ENCODE assay signal across 19 cellular contexts in genomic region chr6:69735029-69735428, GRCh38.
DNase-seq lines count a peak whose midpoint lies in the region; FAIRE-seq and TF ChIP-seq lines count a peak whose summit lies in the region.
"Had no signal": no experiment of that assay in that cellular context is flagged by ENCODE, and none has a peak within 500 bp of the region (broad histone marks: within the 10 kb centered on the region; RNA-seq: fewer than 3 reads in every experiment).

No MANE protein-coding gene starts in this region.

- no peaks in the 10 kb centered on the region for H3K9me3 ChIP-seq in GM23248 (ENCODE audit: low read depth)
- no peaks in the 10 kb centered on the region for H3K9me3 ChIP-seq in neural progenitor cell (ENCODE audit: low read depth)
- H3K9me3 ChIP-seq: BE2C had no signal

- H3K4me2 ChIP-seq in GM23248 (ENCODE audit: unreplicated experiment) (no peak overlapping the region), neural progenitor cell (no peak overlapping the region)

- no peaks in the 10 kb centered on the region for H3K27me3 Mint-ChIP-seq in neural progenitor cell (ENCODE audit: insufficient read depth, low read depth)
- H3K27me3 Mint-ChIP-seq: CD4-positive, CD25-positive, alpha-beta regulatory T cell had no signal

- H3K9me3 Mint-ChIP-seq in neural progenitor cell = no peaks in the 10 kb centered on the region
- H3K9me3 Mint-ChIP-seq: CD4-positive, CD25-positive, alpha-beta regulatory T cell had no signal

- peak; percentile 59 for FAIRE-seq in GM12891 (lab: Jason Lieb, UNC)

- TF ChIP-seq POLR2A in GM12891 (IDR thresholded peaks at IDR 0.05; ENCODE audit: low read depth, low read length) = no peak

- WGBS in GM23248 (ENCODE audit: low coverage in 1 of 2, low lambda C conversion rate in 2 of 2, missing lambda C conversion rate in 2 of 2), 2 experiments = 94 to 97% methylated on average over 4 of the region's 4 CpGs

- H3K79me2 ChIP-seq in GM23248 (ENCODE audit: insufficient read depth) (no peaks in the 10 kb centered on the region), neural progenitor cell (ENCODE audit: low read depth) (no peaks in the 10 kb centered on the region)

- no peak overlapping the region for H3K4me3 Mint-ChIP-seq in neural progenitor cell
- H3K4me3 Mint-ChIP-seq: CD4-positive, CD25-positive, alpha-beta regulatory T cell had no signal

- H3K27me3 ChIP-seq in GM23248 (replicated peaks; ENCODE audit: insufficient read depth) (no peaks in the 10 kb centered on the region), neural progenitor cell (no peaks in the 10 kb centered on the region)
- H3K27me3 ChIP-seq: BE2C had no signal

- H3K4me1 ChIP-seq in GM23248 (ENCODE audit: insufficient read depth) = no peaks in the 10 kb centered on the region
- no peaks in the 10 kb centered on the region for H3K4me1 ChIP-seq in neural progenitor cell
- H3K4me1 ChIP-seq: BE2C had no signal

- peaks cover under 1% of the 10 kb centered on the region for H3K36me3 Mint-ChIP-seq in neural progenitor cell
- H3K36me3 Mint-ChIP-seq: CD4-positive, CD25-positive, alpha-beta regulatory T cell had no signal

- H3K27ac ChIP-seq in GM23248 = no peak overlapping the region
- H3K27ac ChIP-seq in neural progenitor cell = no peak overlapping the region

- H3K36me3 ChIP-seq in GM23248 (ENCODE audit: low read depth) (no peaks in the 10 kb centered on the region), neural progenitor cell (no peaks in the 10 kb centered on the region)
- H3K36me3 ChIP-seq: BE2C had no signal

- H4K20me1 ChIP-seq in GM23248 (ENCODE audit: insufficient read depth) = no peaks in the 10 kb centered on the region
- no peaks in the 10 kb centered on the region for H4K20me1 ChIP-seq in neural progenitor cell (ENCODE audit: low read depth)

- H3K4me1 Mint-ChIP-seq in neural progenitor cell = no peaks in the 10 kb centered on the region

- in situ Hi-C loops in GM23248 (cut with MboI) = no loop called here

- no peak overlapping the region for H3K27ac Mint-ChIP-seq in neural progenitor cell
- H3K27ac Mint-ChIP-seq: CD4-positive, CD25-positive, alpha-beta regulatory T cell had no signal

- TF ChIP-seq CTCF in epithelial cell of proximal tubule (conservative IDR thresholded peaks at IDR 0.05; ENCODE audit: low read depth, low read length) = no peak
- no peak for TF ChIP-seq CTCF in neural progenitor cell (IDR thresholded peaks at IDR 0.05)

- no peak overlapping the region for H2AFZ ChIP-seq in GM23248
- no peak overlapping the region for H2AFZ ChIP-seq in neural progenitor cell (replicated peaks)

- no peaks in the 10 kb centered on the region for H3K9me2 ChIP-seq in GM23248 (ENCODE audit: insufficient read depth)

- DNase-seq in GM12891 (ENCODE audit: insufficient read length, low spot score) (no peak), NCI-H526 (lab: John Stamatoyannopoulos, UW) (peak; percentile 46 to 75), epithelial cell of proximal tubule (ENCODE audit: low read depth) (peak; percentile 2), myocyte (ENCODE audit: low read depth) (peak; percentile 22), GM23248 (no peak), occipital lobe (lab: John Stamatoyannopoulos, UW) (no peak), neural progenitor cell (ENCODE audit: low spot score) (no peak), NCI-H1048 (lab: John Stamatoyannopoulos, UW) (no peak)
- DNase-seq: BE2C; CD4-positive, CD25-positive, alpha-beta regulatory T cell; COR-L47; DMS 273 treated with DMSO at 0.1 percent for 48 hours; DND-41; H7; NCI-H1105 treated with DMSO at 0.1 percent for 48 hours; NCI-H1694 treated with DMSO at 0.1 percent for 48 hours; NCI-H2107; NCI-H345; Right ventricle myocardium superior had no signal

- H3K9ac ChIP-seq in GM23248 (no peak overlapping the region), neural progenitor cell (no peak overlapping the region)

- H3K4me3 ChIP-seq in epithelial cell of proximal tubule (ENCODE audit: low read depth, low read length) (no peak overlapping the region), GM23248 (no peak overlapping the region), neural progenitor cell (no peak overlapping the region)

- H3F3A ChIP-seq in GM23248 (ENCODE audit: insufficient read depth) (no peaks in the 10 kb centered on the region), neural progenitor cell (ENCODE audit: low read depth) (no peaks in the 10 kb centered on the region)

TF ChIP-seq in GM12891, 5 proteins besides CTCF, POLR2A, EP300 and RAD21:
- TF ChIP-seq POLR2AphosphoS5 (IDR thresholded peaks at IDR 0.05; ENCODE audit: low read depth, low read length) (no peak), POU2F2 (IDR thresholded peaks at IDR 0.05; ENCODE audit: low read depth, low read length) (no peak), SPI1 (IDR thresholded peaks at IDR 0.05; ENCODE audit: low read depth, low read length) (no peak), TAF1 (IDR thresholded peaks at IDR 0.05; ENCODE audit: low read depth, low read length) (no peak), PAX5 (IDR thresholded peaks at IDR 0.05; ENCODE audit: insufficient read depth, low read length, severe bottlenecking) (no peak)

Comparison
In these comparisons a context has a peak if more than half of its experiments do, and no peak if none do; other contexts are left out.
1. DNase-seq: peak in NCI-H526 (2 of 2), epithelial cell of proximal tubule (single experiment) and myocyte (single experiment); none in GM12891 (single experiment), GM23248 (single experiment), occipital lobe (single experiment), neural progenitor cell (single experiment) and NCI-H1048 (single experiment).